Comparison of ENCODE assay signal across 21 cellular contexts in genomic region chr9:134519403-134520070, GRCh38.
A peak's percentile ranks its signal among the peaks of the same experiment; 100 is the strongest.
DNase-seq lines count a peak whose midpoint lies in the region; ATAC-seq, FAIRE-seq and TF ChIP-seq lines count a peak whose summit lies in the region.
"Had no signal": no experiment of that assay in that cellular context is flagged by ENCODE, and none has a peak within 500 bp of the region (broad histone marks: within the 10 kb centered on the region; RNA-seq: fewer than 3 reads in every experiment).

No MANE protein-coding gene starts in this region.

- no peak for FAIRE-seq in HepG2 (lab: Jason Lieb, UNC)
- FAIRE-seq: G401.6 had no signal

- no peaks in the 10 kb centered on the region for H3K9me3 ChIP-seq in HepG2 (ENCODE audit: low read length)

- no peaks in the 10 kb centered on the region for H3K36me3 ChIP-seq in HepG2 (replicated peaks in 1 of 2; ENCODE audit: control insufficient read depth in 1 of 2, insufficient read depth in 2 of 2, low read length in 2 of 2)

- H3K27me3 ChIP-seq in HepG2 (ENCODE audit: control insufficient read depth in 1 of 2, insufficient read depth in 2 of 2, low read length in 2 of 2) = peaks cover 10 to 57% of the 10 kb centered on the region in 2 experiments; a peak in 3 of 5 replicates

- H3K4me2 ChIP-seq in HepG2 (ENCODE audit: low read depth, low read length) = no peak overlapping the region
- H3K4me2 ChIP-seq: GM23338 had no signal

- H3K4me3 ChIP-seq in HepG2 (replicated peaks in 1 of 3; ENCODE audit: insufficient read depth in 1 of 3, low read depth in 2 of 3, low read length in 3 of 3) = no peak overlapping the region
- H3K4me3 ChIP-seq: GM23338 had no signal

- no peak for TF ChIP-seq POLR2A in HepG2 (IDR thresholded peaks at IDR 0.05; ENCODE audit: insufficient read depth in 1 of 2, low read depth in 2 of 2, low read length in 2 of 2)

- POLR2A ChIA-PET in HepG2 (lab: Yijun Ruan, JAX) = no interaction called here

- no peak for TF ChIP-seq RAD21 in HepG2 (CRISPR knock-in tag; IDR thresholded peaks at IDR 0.05)

- H3K36me3 Mint-ChIP-seq in type B pancreatic cell = peaks cover 3% of the 10 kb centered on the region

- H3K4me1 ChIP-seq in HepG2 (ENCODE audit: insufficient read depth, low read length) = no peaks in the 10 kb centered on the region

- H4K20me1 ChIP-seq in HepG2 (ENCODE audit: insufficient read depth, low read length) = no peaks in the 10 kb centered on the region

- no peak for TF ChIP-seq CTCF in HepG2 (CRISPR knock-in tag; IDR thresholded peaks at IDR 0.05)
- no peak for TF ChIP-seq CTCF in type B pancreatic cell (conservative IDR thresholded peaks at IDR 0.05)

- H3K79me2 ChIP-seq in HepG2 (ENCODE audit: insufficient read depth, low read length) = no peaks in the 10 kb centered on the region

- H3K9me3 Mint-ChIP-seq in type B pancreatic cell = no peaks in the 10 kb centered on the region

- intact Hi-C loops in HepG2 (cut with micrococcal nuclease; ENCODE audit: unreplicated experiment) (no loop called here), posterior vena cava (cut with DNase I) (no loop called here)

- H3K27ac ChIP-seq in HepG2 (ENCODE audit: extremely low read length, insufficient read depth, low read length) = no peak overlapping the region
- H3K27ac ChIP-seq: RWPE1 had no signal

- DNase-seq in D341Med (ENCODE audit: low spot score) = peak; percentile 23
- no peak for DNase-seq in HepG2 (ENCODE audit: low spot score)
- DNase-seq in posterior vena cava (ENCODE audit: low spot score) = peak; percentile 72
- no peak for DNase-seq in DMS153 treated with DMSO at 0.1 percent for 48 hours (lab: John Stamatoyannopoulos, UW; ENCODE audit: unreplicated experiment)
- no peak for DNase-seq in activated naive CD4-positive, alpha-beta T cell treated with anti-CD3 and anti-CD28 coated beads, Interleukin-2, amount 50 U/mL, for 16 hours
- DNase-seq in type B pancreatic cell (ENCODE audit: extremely low spot score, unreplicated experiment) = no peak
- DNase-seq: Calu3, DMS53, H9, NCI-H1048, NCI-H1417, NCI-H1694, NCI-H2029 treated with DMSO at 0.1 percent for 48 hours, NCI-H2227 treated with DMSO at 0.1 percent for 48 hours, NCI-H526 treated with DMSO at 0.1 percent for 48 hours, SHP77 treated with DMSO at 0.1 percent for 48 hours had no signal

- CTCF ChIA-PET in HepG2 (lab: Yijun Ruan, JAX; ENCODE audit: low intra/inter-chr PET ratio, low total read pairs) = no interaction called here

- BruUV-seq in HepG2 (replicated peaks; lab: Mats Ljungman, UMichigan) = no TSS peak

- H3K4me3 Mint-ChIP-seq in type B pancreatic cell = no peak overlapping the region
- H3K4me3 Mint-ChIP-seq: B cell, GM23338, H9 had no signal

- in situ Hi-C loops in HepG2 (cut with HindIII; ENCODE audit: extremely low pct_ligation_motif_present, low pct_unique_long_range_greater_than_20kb) = no loop called here

- no peak overlapping the region for H2AFZ ChIP-seq in HepG2 (ENCODE audit: low read length)
- H2AFZ ChIP-seq: GM23338 had no signal

- H3K4me1 Mint-ChIP-seq in type B pancreatic cell (ENCODE audit: unreplicated experiment) = peaks cover 9% of the 10 kb centered on the region
- H3K4me1 Mint-ChIP-seq: B cell had no signal

- no peak for TF ChIP-seq EP300 in HepG2 (IDR thresholded peaks at IDR 0.05; ENCODE audit: low read depth in 2 of 2, low read length in 2 of 2)
- no peak for TF ChIP-seq EP300 in HepG2 (CRISPR knock-in tag; IDR thresholded peaks at IDR 0.05; ENCODE audit: borderline replicate concordance)

- 9% methylated on average over 7 of the region's 14 CpGs for WGBS in HepG2 (ENCODE audit: low lambda C conversion rate)

- ATAC-seq in HepG2 = no peak
- no peak for ATAC-seq in HG03520 (IDR thresholded peaks at IDR 0.05; ENCODE audit: unreplicated experiment)
- ATAC-seq: GM23338 had no signal

- no peak overlapping the region for H3K9ac ChIP-seq in HepG2 (ENCODE audit: insufficient read depth, low read depth, low read length)

- H3K27me3 Mint-ChIP-seq in type B pancreatic cell = peaks cover 3% of the 10 kb centered on the region

- H3K27ac Mint-ChIP-seq in type B pancreatic cell = no peak overlapping the region
- H3K27ac Mint-ChIP-seq: B cell, GM23338 had no signal

TF ChIP-seq in HepG2, 621 proteins besides CTCF, POLR2A, EP300 and RAD21:
- TF ChIP-seq MNT (IDR thresholded peaks at IDR 0.05) = peak; percentile 71
- TF ChIP-seq, protein P1, sequence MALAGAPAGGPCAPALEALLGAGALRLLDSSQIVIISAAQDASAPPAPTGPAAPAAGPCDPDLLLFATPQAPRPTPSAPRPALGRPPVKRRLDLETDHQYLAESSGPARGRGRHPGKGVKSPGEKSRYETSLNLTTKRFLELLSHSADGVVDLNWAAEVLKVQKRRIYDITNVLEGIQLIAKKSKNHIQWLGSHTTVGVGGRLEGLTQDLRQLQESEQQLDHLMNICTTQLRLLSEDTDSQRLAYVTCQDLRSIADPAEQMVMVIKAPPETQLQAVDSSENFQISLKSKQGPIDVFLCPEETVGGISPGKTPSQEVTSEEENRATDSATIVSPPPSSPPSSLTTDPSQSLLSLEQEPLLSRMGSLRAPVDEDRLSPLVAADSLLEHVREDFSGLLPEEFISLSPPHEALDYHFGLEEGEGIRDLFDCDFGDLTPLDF (CRISPR knock-in tag; IDR thresholded peaks at IDR 0.05) = no peak

Comparison
In these comparisons a context has a peak if more than half of its experiments do, and no peak if none do; other contexts are left out.
1. DNase-seq: peak in D341Med (single experiment) and posterior vena cava (single experiment); none in HepG2 (single experiment), DMS153 treated with DMSO at 0.1 percent for 48 hours (single experiment), activated naive CD4-positive, alpha-beta T cell treated with anti-CD3 and anti-CD28 coated beads, Interleukin-2, amount 50 U/mL, for 16 hours (single experiment) and type B pancreatic cell (single experiment).